18 cellular contexts compared by ENCODE assay signal in the genomic region with DNA sequence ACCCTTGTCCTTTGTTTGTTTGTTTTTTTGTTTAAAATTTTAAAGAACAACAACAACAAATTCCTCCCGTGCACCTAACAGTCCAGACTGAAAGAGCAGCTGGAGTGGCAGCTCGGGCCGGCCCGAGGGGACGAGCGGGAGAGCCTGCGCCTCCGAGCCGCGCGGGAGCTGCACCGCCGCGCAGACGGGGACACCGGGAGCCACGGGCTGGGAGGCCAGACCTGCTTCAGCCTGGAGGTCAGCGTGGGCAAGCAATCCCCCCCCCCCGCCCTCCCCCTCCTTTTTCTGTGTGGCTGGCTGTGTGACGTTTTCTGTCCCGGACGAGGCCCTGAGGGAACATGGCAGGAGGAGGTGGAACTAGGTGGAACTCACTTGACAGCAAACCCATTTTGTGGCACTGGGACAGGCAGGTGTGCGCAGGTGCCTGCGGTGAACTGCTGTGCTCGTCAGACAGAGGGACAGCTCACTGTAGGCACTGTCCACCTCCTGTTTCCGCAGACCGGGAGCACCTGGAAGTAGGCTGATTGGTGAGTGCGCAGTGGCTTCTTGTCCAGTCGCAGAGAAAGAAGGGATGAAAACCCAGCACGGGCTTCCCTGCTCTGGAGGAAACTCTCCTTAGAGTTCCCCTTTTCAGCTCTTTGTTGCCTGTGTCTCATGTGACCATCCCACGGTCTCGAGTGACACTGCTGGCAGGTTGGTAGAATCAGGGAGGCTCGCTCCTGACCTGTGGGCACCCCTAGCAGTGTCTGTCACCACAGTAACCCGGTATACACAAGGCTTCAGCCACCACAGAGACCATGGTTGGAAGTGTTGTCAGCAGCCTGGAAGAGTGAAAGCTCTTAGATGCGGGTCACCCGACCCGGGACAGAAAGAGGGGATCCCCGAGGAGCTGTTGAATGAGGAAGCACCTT.
DNase-seq lines count a peak whose midpoint lies in the region; ATAC-seq, FAIRE-seq and TF ChIP-seq lines count a peak whose summit lies in the region.
"Had no signal": no experiment of that assay in that cellular context is flagged by ENCODE, and none has a peak within 500 bp of the region (broad histone marks: within the 10 kb centered on the region; RNA-seq: fewer than 3 reads in every experiment).

No MANE protein-coding gene starts in this region.

- no peak for TF ChIP-seq POLR2A in endothelial cell of umbilical vein (IDR thresholded peaks at IDR 0.05; ENCODE audit: low read depth, low read length)

- peak overlapping the region; percentile 9 for H3K14ac ChIP-seq in trophoblast cell (ENCODE audit: low read length)

- H3K36me3 ChIP-seq in BLaER1 treated with 17β-estradiol and CSF1 and Interleukin-3, amounts not matched to agents 10 nM and 100 nM: peaks cover 0 to 79% (median 0%) of the 10 kb centered on the region in 11 experiments; a peak in 5 of 22 replicates
- H3K36me3 ChIP-seq in endothelial cell of umbilical vein (ENCODE audit: control insufficient read depth in 2 of 2, extremely low read depth in 1 of 2, insufficient read depth in 2 of 2, low read length in 2 of 2): peaks cover 7 to 9% of the 10 kb centered on the region in 2 experiments
- H3K36me3 ChIP-seq in trophoblast cell (ENCODE audit: control insufficient read depth in 1 of 2, insufficient read depth in 2 of 2, low read length in 2 of 2): no peaks in the 10 kb centered on the region
- H3K36me3 ChIP-seq in lower lobe of right lung: no peaks in the 10 kb centered on the region
- H3K36me3 ChIP-seq: left lung had no signal

- peak overlapping the region; percentile 21 for H2AK5ac ChIP-seq in trophoblast cell (ENCODE audit: low read length)

- no peak overlapping the region for H3K18ac ChIP-seq in trophoblast cell (ENCODE audit: low read length)

- no peaks in the 10 kb centered on the region for H3K79me2 ChIP-seq in endothelial cell of umbilical vein (ENCODE audit: control insufficient read depth, insufficient read depth, low read length)
- no peaks in the 10 kb centered on the region for H3K79me2 ChIP-seq in trophoblast cell (ENCODE audit: control insufficient read depth, insufficient read depth, low read length, poor library complexity)

- DNase-seq in MV-4-11 (lab: John Stamatoyannopoulos, UW) (peak; percentile 21), endothelial cell of umbilical vein (ENCODE audit: low read depth, low spot score) (no peak), trophoblast cell (peak; percentile 71), Kasumi-1 (lab: John Stamatoyannopoulos, UW) (no peak), DMS 273 treated with DMSO at 0.1 percent for 48 hours (lab: John Stamatoyannopoulos, UW) (no peak), lower lobe of right lung (no peak)
- DNase-seq: activated effector memory CD4-positive, alpha-beta T cell treated with Interleukin-2 at 50 U/mL for 16 hours; HCEC 1CT; hippocampal formation; left lung; natural killer cell; NCI-H1436; OCI-M1; retina; SK-N-SH had no signal

- no peak overlapping the region for H2BK5ac ChIP-seq in trophoblast cell (ENCODE audit: low read depth, low read length, poor library complexity)

- no peak overlapping the region for H2BK120ac ChIP-seq in trophoblast cell (ENCODE audit: insufficient read depth, low read length, poor library complexity)

- TF ChIP-seq CTCF in endothelial cell of umbilical vein (IDR thresholded peaks at IDR 0.05; ENCODE audit: extremely low read depth in 1 of 2, insufficient read depth in 1 of 2, low read depth in 1 of 2, low read length in 2 of 2) (no peak), lower lobe of right lung (IDR thresholded peaks at IDR 0.05) (no peak)

- no peak overlapping the region for H2BK12ac ChIP-seq in trophoblast cell (ENCODE audit: low read length)

- H3K9me1 ChIP-seq in endothelial cell of umbilical vein (replicated peaks; ENCODE audit: control insufficient read depth, extremely low read depth, insufficient read depth, low read length): no peaks in the 10 kb centered on the region

- peak overlapping the region in 9 of 11 experiments; percentile 56 to 93 (median 84); a peak in 18 of 22 replicates for H3K27ac ChIP-seq in BLaER1 treated with 17β-estradiol and CSF1 and Interleukin-3, amounts not matched to agents 10 nM and 100 nM
- H3K27ac ChIP-seq in endothelial cell of umbilical vein (ENCODE audit: insufficient read depth, low read depth, low read length): peak overlapping the region; percentile 61
- no peak overlapping the region for H3K27ac ChIP-seq in trophoblast cell (ENCODE audit: low read depth, low read length)
- no peak overlapping the region for H3K27ac ChIP-seq in lower lobe of right lung
- H3K27ac ChIP-seq: left lung had no signal

- H3K9ac ChIP-seq in BLaER1 treated with 17β-estradiol and CSF1 and Interleukin-3, amounts not matched to agents 10 nM and 100 nM: peak overlapping the region in 10 of 11 experiments; percentile 3 to 89 (median 82); a peak in 19 of 22 replicates
- H3K9ac ChIP-seq in endothelial cell of umbilical vein (replicated peaks; ENCODE audit: extremely low read depth, insufficient read depth, low read length) (no peak overlapping the region), trophoblast cell (ENCODE audit: low read length) (no peak overlapping the region)
- H3K9ac ChIP-seq: SK-N-SH had no signal

- peaks cover 4% of the 10 kb centered on the region for H3K79me1 ChIP-seq in trophoblast cell (ENCODE audit: low read length)

- FAIRE-seq in endothelial cell of umbilical vein (lab: Jason Lieb, UNC): no peak
- FAIRE-seq: TTC549 had no signal

- H4K8ac ChIP-seq in trophoblast cell (ENCODE audit: low read depth, low read length): no peak overlapping the region

- peak overlapping the region; percentile 86 to 99 (median 94) for H3K4me2 ChIP-seq in BLaER1 treated with 17β-estradiol and CSF1 and Interleukin-3, amounts not matched to agents 10 nM and 100 nM
- H3K4me2 ChIP-seq in endothelial cell of umbilical vein (ENCODE audit: insufficient read depth, low read length) (no peak overlapping the region), trophoblast cell (ENCODE audit: low read length) (no peak overlapping the region)
- H3K4me2 ChIP-seq: SK-N-SH had no signal

- no peaks in the 10 kb centered on the region for H3K9me3 ChIP-seq in BLaER1 treated with 17β-estradiol and CSF1 and Interleukin-3, amounts not matched to agents 10 nM and 100 nM (replicated peaks in 1 of 11)
- no peaks in the 10 kb centered on the region for H3K9me3 ChIP-seq in endothelial cell of umbilical vein (replicated peaks; ENCODE audit: control insufficient read depth, insufficient read depth, low read length)
- no peaks in the 10 kb centered on the region for H3K9me3 ChIP-seq in trophoblast cell (ENCODE audit: insufficient read depth, low read depth, low read length)
- H3K9me3 ChIP-seq in lower lobe of right lung: no peaks in the 10 kb centered on the region
- H3K9me3 ChIP-seq: left lung, SK-N-SH had no signal

- WGBS in trophoblast cell (ENCODE audit: extremely low coverage, insufficient coverage, insufficient read length): no CpG with 5 or more reads among the region's 38 CpGs

- peak overlapping the region; percentile 38 to 94 (median 64) for H3K4me3 ChIP-seq in BLaER1 treated with 17β-estradiol and CSF1 and Interleukin-3, amounts not matched to agents 10 nM and 100 nM
- H3K4me3 ChIP-seq in endothelial cell of umbilical vein (replicated peaks in 1 of 3; ENCODE audit: insufficient read depth in 1 of 3, low read depth in 1 of 3, low read length in 3 of 3) (no peak overlapping the region), trophoblast cell (ENCODE audit: low read depth, low read length) (no peak overlapping the region), lower lobe of right lung (no peak overlapping the region)
- H3K4me3 ChIP-seq: left lung had no signal

- peaks cover 51 to 100% (median 92%) of the 10 kb centered on the region in 10 experiments for H3K4me1 ChIP-seq in BLaER1 treated with 17β-estradiol and CSF1 and Interleukin-3, amounts not matched to agents 10 nM and 100 nM
- H3K4me1 ChIP-seq in endothelial cell of umbilical vein (ENCODE audit: control insufficient read depth, extremely low read depth, insufficient read depth, low read length) (peaks cover 15% of the 10 kb centered on the region), trophoblast cell (ENCODE audit: control insufficient read depth in 1 of 2, insufficient read depth in 2 of 2, low read length in 2 of 2) (peaks cover 16 to 21% of the 10 kb centered on the region in 2 experiments), lower lobe of right lung (no peaks in the 10 kb centered on the region)
- H3K4me1 ChIP-seq: left lung had no signal

- H4K12ac ChIP-seq in trophoblast cell (ENCODE audit: low read depth, low read length): no peak overlapping the region

- CTCF ChIA-PET in endothelial cell of umbilical vein (lab: Charles Lee): interaction anchor here (1.0 to 2.6 kb wide), 10 partner anchors 8 to 202 kb away, joined by 3 to 11 read pairs (median 6); no protein-coding TSS in a partner anchor

- H4K91ac ChIP-seq in trophoblast cell (ENCODE audit: low read depth, low read length): peak overlapping the region; percentile 1

- peaks cover 0 to 33% (median 0%) of the 10 kb centered on the region in 11 experiments; a peak in 3 of 22 replicates for H4K20me1 ChIP-seq in BLaER1 treated with 17β-estradiol and CSF1 and Interleukin-3, amounts not matched to agents 10 nM and 100 nM
- no peaks in the 10 kb centered on the region for H4K20me1 ChIP-seq in endothelial cell of umbilical vein (replicated peaks; ENCODE audit: control insufficient read depth, extremely low read depth, insufficient read depth, low read length)

- intact Hi-C loops in endothelial cell of umbilical vein (cut with micrococcal nuclease) (no loop called here), lower lobe of right lung (cut with DNase I) (no loop called here)

- H3K23ac ChIP-seq in trophoblast cell (ENCODE audit: low read length): no peak overlapping the region

- H3K4ac ChIP-seq in trophoblast cell (ENCODE audit: low read depth, low read length): no peak overlapping the region

- dilution Hi-C loops in endothelial cell of umbilical vein (cut with MboI; ENCODE audit: extremely low pct_ligation_motif_present, low sequenced_read_pairs): no loop called here

- H2AFZ ChIP-seq in endothelial cell of umbilical vein (ENCODE audit: low read depth, low read length) (no peak overlapping the region), trophoblast cell (ENCODE audit: insufficient read depth, low read length, poor library complexity) (no peak overlapping the region)

- no TSS peak for BruUV-seq in endothelial cell of umbilical vein (replicated peaks; lab: Mats Ljungman, UMichigan)

- ATAC-seq in GM21381 (IDR thresholded peaks at IDR 0.05; ENCODE audit: unreplicated experiment) (no peak), lower lobe of right lung (no peak)
- ATAC-seq: left lung had no signal

- POLR2A ChIA-PET in endothelial cell of umbilical vein (lab: Charles Lee): no interaction called here

- H3K27me3 ChIP-seq in BLaER1 treated with 17β-estradiol and CSF1 and Interleukin-3, amounts not matched to agents 10 nM and 100 nM: peaks cover 0 to 89% (median 0%) of the 10 kb centered on the region in 11 experiments; a peak in 7 of 22 replicates
- H3K27me3 ChIP-seq in endothelial cell of umbilical vein (ENCODE audit: control insufficient read depth in 2 of 2, insufficient read depth in 2 of 2, low read length in 2 of 2) (no peaks in the 10 kb centered on the region), trophoblast cell (ENCODE audit: insufficient read depth, low read length) (no peaks in the 10 kb centered on the region), lower lobe of right lung (ENCODE audit: low read depth) (no peaks in the 10 kb centered on the region)
- H3K27me3 ChIP-seq: left lung had no signal

Comparison
In these comparisons a context has a peak if more than half of its experiments do, and no peak if none do; other contexts are left out.
1. H3K27ac ChIP-seq: peak in BLaER1 treated with 17β-estradiol and CSF1 and Interleukin-3, amounts not matched to agents 10 nM and 100 nM (9 of 11) and endothelial cell of umbilical vein (single experiment); none in trophoblast cell (single experiment) and lower lobe of right lung (single experiment).
2. H3K4me2 ChIP-seq: peak in BLaER1 treated with 17β-estradiol and CSF1 and Interleukin-3, amounts not matched to agents 10 nM and 100 nM (11 of 11); none in endothelial cell of umbilical vein (single experiment) and trophoblast cell (single experiment).
3. H3K4me3 ChIP-seq: peak in BLaER1 treated with 17β-estradiol and CSF1 and Interleukin-3, amounts not matched to agents 10 nM and 100 nM (10 of 10); none in endothelial cell of umbilical vein (0 of 3), trophoblast cell (single experiment) and lower lobe of right lung (single experiment).
4. H3K9ac ChIP-seq: peak in BLaER1 treated with 17β-estradiol and CSF1 and Interleukin-3, amounts not matched to agents 10 nM and 100 nM (10 of 11); none in endothelial cell of umbilical vein (single experiment) and trophoblast cell (single experiment).
5. DNase-seq: peak in MV-4-11 (single experiment) and trophoblast cell (2 of 2); none in endothelial cell of umbilical vein (single experiment), Kasumi-1 (0 of 2), DMS 273 treated with DMSO at 0.1 percent for 48 hours (single experiment) and lower lobe of right lung (single experiment).